1 cellular context compared by ENCODE assay signal in the genomic region with DNA sequence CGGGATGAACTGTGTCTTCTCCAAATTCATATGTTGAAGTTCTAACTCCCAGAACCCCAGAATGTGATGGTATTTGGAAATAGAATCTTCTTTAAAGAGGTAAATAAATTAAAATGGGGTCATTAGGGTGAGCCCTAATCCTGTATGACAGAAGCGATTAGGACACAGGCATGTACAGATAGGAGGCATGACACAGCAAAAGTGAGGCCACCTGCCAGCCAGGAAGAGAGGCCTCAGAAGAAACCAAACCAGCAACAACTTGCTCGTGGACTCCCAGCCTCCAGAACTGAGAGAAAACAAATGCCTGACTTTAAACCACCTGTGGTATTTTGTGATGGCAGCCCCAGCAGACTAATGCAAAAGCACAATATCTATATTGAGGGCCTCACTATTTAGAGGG.
A peak's percentile ranks its signal among the peaks of the same experiment; 100 is the strongest.
TF ChIP-seq lines count a peak whose summit lies in the region.

No MANE protein-coding gene starts in this region.

TF ChIP-seq in K562, 482 proteins besides CTCF, POLR2A, EP300 and RAD21:
- TF ChIP-seq ELF2 (CRISPR knock-in tag; IDR thresholded peaks at IDR 0.05) (no peak), NFE2 (IDR thresholded peaks at IDR 0.05; ENCODE audit: low read depth) (peak; percentile 79), ZNF121 (CRISPR knock-in tag; conservative IDR thresholded peaks at IDR 0.05) (no peak), CBFA2T2 (conservative IDR thresholded peaks at IDR 0.05) (0 out of 2 replicates have a peak, but pooled peaks have one; percentile 20), C11orf30 (IDR thresholded peaks at IDR 0.05; ENCODE audit: low read depth) (peak; percentile 43; the same call in 1 of the 2 replicates), TCF3 (CRISPR knock-in tag; IDR thresholded peaks at IDR 0.05) (peak; percentile 21; the same call in 1 of the 2 replicates), TAL1 (IDR thresholded peaks at IDR 0.05) (peak; percentile 50; the same call in 1 of the 2 replicates), ARID1B (IDR thresholded peaks at IDR 0.05) (peak; percentile 56), POLR3G (IDR thresholded peaks at IDR 0.05; ENCODE audit: extremely low read depth, insufficient read length, insufficient replicate concordance) (no peak), ZNF395 (CRISPR knock-in tag; IDR thresholded peaks at IDR 0.05) (no peak), TRIM24 (IDR thresholded peaks at IDR 0.05) (peak in 1 of 2 experiments; percentile 31; a peak in 1 of 4 replicates), ZNF407 (IDR thresholded peaks at IDR 0.05; ENCODE audit: low read depth) (no peak), CBFA2T3 (IDR thresholded peaks at IDR 0.05) (peak; percentile 57), DMBX1 (CRISPR knock-in tag; IDR thresholded peaks at IDR 0.05; ENCODE audit: borderline replicate concordance) (peak; percentile 21; the same call in 1 of the 2 replicates), NFE2L1 (tag; IDR thresholded peaks at IDR 0.05; ENCODE audit: borderline replicate concordance, low read depth) (peak; percentile 34; the same call in 1 of the 2 replicates), MAFF (IDR thresholded peaks at IDR 0.05; ENCODE audit: low read length) (peak; percentile 56), ESRRA (IDR thresholded peaks at IDR 0.05; ENCODE audit: borderline replicate concordance, low read depth) (peak; percentile 38; the same call in 1 of the 2 replicates), ZNF766 (CRISPR knock-in tag; conservative IDR thresholded peaks at IDR 0.05) (peak; percentile 52), TEAD4 (IDR thresholded peaks at IDR 0.05; ENCODE audit: low read length) (peak; percentile 37; the same call in 1 of the 2 replicates), TEAD4 (CRISPR knock-in tag; IDR thresholded peaks at IDR 0.05; ENCODE audit: borderline replicate concordance) (no peak), L3MBTL2 (IDR thresholded peaks at IDR 0.05) (peak; percentile 30; the same call in 1 of the 2 replicates), MAFG (tag; conservative IDR thresholded peaks at IDR 0.05) (peak; percentile 62), BRD4 (IDR thresholded peaks at IDR 0.05) (no peak), RBM17 (IDR thresholded peaks at IDR 0.05; ENCODE audit: borderline replicate concordance, low read depth, low read length) (no peak)
- TF ChIP-seq, protein P1, sequence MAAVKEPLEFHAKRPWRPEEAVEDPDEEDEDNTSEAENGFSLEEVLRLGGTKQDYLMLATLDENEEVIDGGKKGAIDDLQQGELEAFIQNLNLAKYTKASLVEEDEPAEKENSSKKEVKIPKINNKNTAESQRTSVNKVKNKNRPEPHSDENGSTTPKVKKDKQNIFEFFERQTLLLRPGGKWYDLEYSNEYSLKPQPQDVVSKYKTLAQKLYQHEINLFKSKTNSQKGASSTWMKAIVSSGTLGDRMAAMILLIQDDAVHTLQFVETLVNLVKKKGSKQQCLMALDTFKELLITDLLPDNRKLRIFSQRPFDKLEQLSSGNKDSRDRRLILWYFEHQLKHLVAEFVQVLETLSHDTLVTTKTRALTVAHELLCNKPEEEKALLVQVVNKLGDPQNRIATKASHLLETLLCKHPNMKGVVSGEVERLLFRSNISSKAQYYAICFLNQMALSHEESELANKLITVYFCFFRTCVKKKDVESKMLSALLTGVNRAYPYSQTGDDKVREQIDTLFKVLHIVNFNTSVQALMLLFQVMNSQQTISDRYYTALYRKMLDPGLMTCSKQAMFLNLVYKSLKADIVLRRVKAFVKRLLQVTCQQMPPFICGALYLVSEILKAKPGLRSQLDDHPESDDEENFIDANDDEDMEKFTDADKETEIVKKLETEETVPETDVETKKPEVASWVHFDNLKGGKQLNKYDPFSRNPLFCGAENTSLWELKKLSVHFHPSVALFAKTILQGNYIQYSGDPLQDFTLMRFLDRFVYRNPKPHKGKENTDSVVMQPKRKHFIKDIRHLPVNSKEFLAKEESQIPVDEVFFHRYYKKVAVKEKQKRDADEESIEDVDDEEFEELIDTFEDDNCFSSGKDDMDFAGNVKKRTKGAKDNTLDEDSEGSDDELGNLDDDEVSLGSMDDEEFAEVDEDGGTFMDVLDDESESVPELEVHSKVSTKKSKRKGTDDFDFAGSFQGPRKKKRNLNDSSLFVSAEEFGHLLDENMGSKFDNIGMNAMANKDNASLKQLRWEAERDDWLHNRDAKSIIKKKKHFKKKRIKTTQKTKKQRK (IDR thresholded peaks at IDR 0.05; ENCODE audit: borderline replicate concordance, low read depth, low read length): no peak
